Comparison of ENCODE assay signal across 17 cellular contexts in the genomic region with DNA sequence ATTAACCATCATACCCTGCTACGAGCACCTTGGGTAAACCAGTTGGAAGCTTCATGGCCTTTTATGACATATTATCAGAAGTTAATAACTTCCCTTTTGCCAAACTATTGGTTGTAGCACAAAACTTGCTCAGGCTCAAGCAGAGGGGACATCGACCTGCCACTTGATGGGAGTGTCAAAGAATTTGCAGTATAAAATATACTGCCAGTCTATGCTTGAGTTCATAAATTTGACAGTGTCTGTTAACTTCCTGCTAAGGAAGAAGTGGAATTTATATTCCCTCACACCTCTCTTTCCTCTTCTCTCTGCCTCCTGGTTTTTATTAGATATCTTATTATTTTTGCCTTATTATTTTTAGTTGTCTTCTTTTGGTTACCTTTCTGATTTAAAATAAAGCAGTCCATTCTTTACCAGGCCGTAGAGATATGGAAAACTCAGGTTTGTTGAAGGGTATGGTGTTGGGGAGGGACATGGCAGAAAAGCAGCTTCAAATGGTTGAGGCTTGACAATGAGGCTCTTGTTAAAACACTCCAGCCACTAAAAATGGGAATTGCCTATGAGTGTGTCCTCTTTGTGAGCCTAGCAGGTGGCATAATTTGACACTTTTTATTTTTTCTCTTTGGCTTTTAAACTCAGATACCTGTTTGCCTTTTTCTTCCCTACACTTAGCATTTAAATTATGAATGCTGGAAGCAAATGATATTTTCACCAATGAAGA. TPM values are rescaled to one million over a fixed set of nuclear protein-coding genes. Genes with fewer than 3 reads are reported as not detected.
DNase-seq lines count a peak whose midpoint lies in the region; ATAC-seq and TF ChIP-seq lines count a peak whose summit lies in the region.
"Had no signal": no experiment of that assay in that cellular context is flagged by ENCODE, and none has a peak within 500 bp of the region (broad histone marks: within the 10 kb centered on the region; RNA-seq: fewer than 3 reads in every experiment).

No MANE protein-coding gene starts in this region.

- ATAC-seq in stimulated activated naive B cell treated with anti-CD40 and anti-IgM and Interleukin-4, amounts not matched to agents 10 μg/mL and 1 μg/mL and 100 μg/mL, for 72 hours (replicated peaks) = no peak
- no peak for ATAC-seq in lower lobe of right lung
- ATAC-seq in HG02763 (IDR thresholded peaks at IDR 0.05; ENCODE audit: unreplicated experiment) = no peak
- ATAC-seq: PC-3 had no signal

- TF ChIP-seq POLR2A in lower leg skin (IDR thresholded peaks at IDR 0.05) = no peak

- no peak overlapping the region for H3K27ac ChIP-seq in lower lobe of right lung
- H3K27ac ChIP-seq: HL-60, SJSA1 had no signal

- H3K36me3 Mint-ChIP-seq in stimulated activated naive B cell treated with anti-CD40 and anti-IgM and Interleukin-4, amounts not matched to agents 10 μg/mL and 1 μg/mL and 100 μg/mL, for 72 hours = peaks cover 0 to 2% of the 10 kb centered on the region in 2 donors

- H3K9me3 Mint-ChIP-seq in stimulated activated naive B cell treated with anti-CD40 and anti-IgM and Interleukin-4, amounts not matched to agents 10 μg/mL and 1 μg/mL and 100 μg/mL, for 72 hours = peaks cover 0 to 1% of the 10 kb centered on the region in 2 donors

- no peaks in the 10 kb centered on the region for H3K36me3 ChIP-seq in lower lobe of right lung
- H3K36me3 ChIP-seq: SJSA1 had no signal

- intact Hi-C loops in lower leg skin (cut with DNase I; ENCODE audit: low total_unique reads) = no loop called here
- intact Hi-C loops in lower lobe of right lung (cut with DNase I) = no loop called here

- TF ChIP-seq CTCF in lower leg skin (IDR thresholded peaks at IDR 0.05) (no peak), lower lobe of right lung (IDR thresholded peaks at IDR 0.05) (no peak)

- H3K9me3 ChIP-seq in lower lobe of right lung = no peaks in the 10 kb centered on the region
- H3K9me3 ChIP-seq: SJSA1 had no signal

- peaks cover 6% of the 10 kb centered on the region for H3K4me1 ChIP-seq in lower lobe of right lung
- H3K4me1 ChIP-seq: SJSA1 had no signal

- H3K27me3 ChIP-seq in lower lobe of right lung (ENCODE audit: low read depth) = no peaks in the 10 kb centered on the region
- H3K27me3 ChIP-seq: SJSA1 had no signal

- H3K4me3 Mint-ChIP-seq in stimulated activated naive B cell treated with anti-CD40 and anti-IgM and Interleukin-4, amounts not matched to agents 10 μg/mL and 1 μg/mL and 100 μg/mL, for 72 hours = no peak overlapping the region

- peaks cover 19 to 42% of the 10 kb centered on the region in 2 donors for H3K27me3 Mint-ChIP-seq in stimulated activated naive B cell treated with anti-CD40 and anti-IgM and Interleukin-4, amounts not matched to agents 10 μg/mL and 1 μg/mL and 100 μg/mL, for 72 hours

- DNase-seq in NCI-H748 (lab: John Stamatoyannopoulos, UW; ENCODE audit: unreplicated experiment) (peak; percentile 30), NCI-H748 treated with DMSO at 0.1 percent for 48 hours (lab: John Stamatoyannopoulos, UW) (no peak), NCI-H2029 treated with DMSO at 0.1 percent for 48 hours (lab: John Stamatoyannopoulos, UW) (peak; percentile 70), globus pallidus (ENCODE audit: low spot score) (peak; percentile 44), lower leg skin (ENCODE audit: low spot score in 2 of 2) (no peak), lower lobe of right lung (no peak)
- no peak for DNase-seq in stimulated activated naive B cell treated with anti-CD40 and anti-IgM and Interleukin-4, amounts not matched to agents 10 μg/mL and 1 μg/mL and 100 μg/mL, for 72 hours
- DNase-seq: C1 segment of cervical spinal cord, COR-L47, DMS153, HCEC 1CT, NCI-H2171, NCI-H524, PC-3 had no signal

- no peak overlapping the region for H3K4me3 ChIP-seq in lower leg skin (ENCODE audit: low read depth, poor library complexity, severe bottlenecking)
- no peak overlapping the region for H3K4me3 ChIP-seq in lower lobe of right lung
- H3K4me3 ChIP-seq: SJSA1 had no signal

- WGBS in lower leg skin, 2 donors = 73 to 83% methylated on average over 3 of the region's 3 CpGs

- H3K27ac Mint-ChIP-seq in stimulated activated naive B cell treated with anti-CD40 and anti-IgM and Interleukin-4, amounts not matched to agents 10 μg/mL and 1 μg/mL and 100 μg/mL, for 72 hours = peak overlapping the region; percentile 31

- H3K4me1 Mint-ChIP-seq in stimulated activated naive B cell treated with anti-CD40 and anti-IgM and Interleukin-4, amounts not matched to agents 10 μg/mL and 1 μg/mL and 100 μg/mL, for 72 hours = no peaks in the 10 kb centered on the region

RNA-seq across cellular contexts. Expression of a gene that starts 8.2 kb away (rescaled TPM):
- 100 to 1,000 TPM; 127 to 150 (median 133) TPM for total RNA-seq in lower leg skin
- 48.1 TPM for total RNA-seq in lower lobe of right lung

Comparison
In these comparisons a context has a peak if more than half of its experiments do, and no peak if none do; other contexts are left out.
1. DNase-seq: peak in NCI-H748 (single experiment), NCI-H2029 treated with DMSO at 0.1 percent for 48 hours (single experiment) and globus pallidus (single experiment); none in NCI-H748 treated with DMSO at 0.1 percent for 48 hours (single experiment), stimulated activated naive B cell treated with anti-CD40 and anti-IgM and Interleukin-4, amounts not matched to agents 10 μg/mL and 1 μg/mL and 100 μg/mL, for 72 hours (single experiment), lower leg skin (0 of 2) and lower lobe of right lung (single experiment).